Comparison of ENCODE assay signal across 8 cellular contexts in genomic region chr10:124717911-124718734, GRCh38. TPM values are rescaled to one million over a fixed set of nuclear protein-coding genes. Genes with fewer than 3 reads are reported as not detected.
DNase-seq lines count a peak whose midpoint lies in the region; ATAC-seq and TF ChIP-seq lines count a peak whose summit lies in the region.

No MANE protein-coding gene starts in this region.

- no peak for TF ChIP-seq CTCF in Peyer's patch (IDR thresholded peaks at IDR 0.05)
- no peak for TF ChIP-seq CTCF in brain microvascular endothelial cell (IDR thresholded peaks at IDR 0.05; ENCODE audit: low read depth, low read length, missing control alignments)

- H3K27ac ChIP-seq in Peyer's patch (peak overlapping the region; percentile 66 to 85 (median 71)), brain microvascular endothelial cell (no peak overlapping the region)

- H3K9me3 ChIP-seq in Peyer's patch, result no peaks in the 10 kb centered on the region

- DNase-seq in Peyer's patch (peak in 2 of 3 donors; percentile 70 to 75), left colon (no peak), brain microvascular endothelial cell (no peak), superior temporal gyrus (ENCODE audit: extremely low spot score) (no peak)
- DNase-seq in activated naive CD4-positive, alpha-beta T cell (lab: John Stamatoyannopoulos, UW), result peak; percentile 17 to 54 (median 46)
- DNase-seq in stimulated activated CD8-positive, alpha-beta memory T cell treated with anti-CD3 and anti-CD28 coated beads, Interleukin-15, amount 100 ng/mL, for 4 hours (ENCODE audit: low read depth in 2 of 2), result peak; percentile 54 to 75

- peak; percentile 59 for ATAC-seq in GM18873 (IDR thresholded peaks at IDR 0.05; ENCODE audit: low FRiP score, unreplicated experiment)
- ATAC-seq in HG03060 (IDR thresholded peaks at IDR 0.05; ENCODE audit: low read depth, unreplicated experiment), result peak; percentile 68
- ATAC-seq in left colon, result peak; percentile 10

- peak overlapping the region in 1 of 4 donors; percentile 4 for H3K4me3 ChIP-seq in Peyer's patch
- no peak overlapping the region for H3K4me3 ChIP-seq in brain microvascular endothelial cell (ENCODE audit: low read depth, low read length)

- intact Hi-C loops in left colon (cut with DNase I, micrococcal nuclease), result no loop called here

- peaks cover 16 to 85% (median 51%) of the 10 kb centered on the region in 4 donors for H3K4me1 ChIP-seq in Peyer's patch

- in situ Hi-C loops in brain microvascular endothelial cell (cut with HindIII; ENCODE audit: low pct_ligation_motif_present, low sequenced_read_pairs), result no loop called here

- H3K36me3 ChIP-seq in Peyer's patch (no peaks in the 10 kb centered on the region), brain microvascular endothelial cell (replicated peaks) (no peaks in the 10 kb centered on the region)

- TF ChIP-seq POLR2A in Peyer's patch (IDR thresholded peaks at IDR 0.05), result no peak

- H3K27me3 ChIP-seq in Peyer's patch, result no peaks in the 10 kb centered on the region
- H3K27me3 ChIP-seq in brain microvascular endothelial cell (replicated peaks), result no peaks in the 10 kb centered on the region

RNA-seq across cellular contexts. Expression of gene FAM53B, which starts 26.1 kb away (rescaled TPM):
- 10 to 100 TPM; 72.7 to 92.1 (median 80.5) TPM for total RNA-seq in Peyer's patch
- total RNA-seq in left colon, result 10 to 100 TPM; 31.6 to 48.0 TPM

Comparison
In these comparisons a context has a peak if more than half of its experiments do, and no peak if none do; other contexts are left out.
1. ATAC-seq: peak in every context shown above with its lines; median percentile 68 in HG03060; 59 in GM18873; 10 in left colon.
2. DNase-seq: peak in Peyer's patch (2 of 3), activated naive CD4-positive, alpha-beta T cell (4 of 4) and stimulated activated CD8-positive, alpha-beta memory T cell treated with anti-CD3 and anti-CD28 coated beads, Interleukin-15, amount 100 ng/mL, for 4 hours (2 of 2); none in left colon (0 of 2), brain microvascular endothelial cell (single experiment) and superior temporal gyrus (single experiment).